ENCODE assay signal across 1 cellular context in the genomic region with DNA sequence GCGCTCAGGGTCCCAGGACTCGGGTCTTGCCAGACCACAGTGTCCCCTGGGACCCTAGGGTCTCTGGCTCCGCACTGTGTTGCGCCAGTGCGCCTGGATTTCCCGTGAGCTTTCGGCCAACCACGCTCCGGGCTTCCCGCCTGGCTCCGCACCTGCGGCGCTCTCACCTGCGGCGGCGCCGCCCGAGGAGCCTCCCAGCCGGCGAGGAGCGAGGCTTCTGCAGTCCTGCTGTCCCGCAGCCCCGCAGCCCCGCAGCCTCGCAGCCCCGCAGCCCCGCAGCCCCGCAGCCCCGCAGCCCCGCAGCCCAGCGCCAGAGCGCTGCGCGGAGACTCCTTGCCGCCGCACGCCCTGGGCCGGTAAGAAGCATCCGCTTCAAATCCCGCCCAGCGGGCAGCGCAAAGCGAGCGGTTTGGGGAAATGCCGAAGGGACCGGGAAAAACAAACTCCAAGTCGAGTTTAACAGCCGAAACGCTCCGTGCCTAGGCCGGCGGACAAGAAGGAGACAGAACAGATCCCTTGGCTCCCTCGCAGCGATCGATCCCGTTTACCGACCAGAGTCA.
A peak's percentile ranks its signal among the peaks of the same experiment; 100 is the strongest.
TF ChIP-seq lines count a peak whose summit lies in the region.

No MANE protein-coding gene starts in this region.

TF ChIP-seq in K562, 482 proteins besides CTCF, POLR2A, EP300 and RAD21 (continued from another document):
- peak; percentile 98 for TF ChIP-seq ZBTB33 (CRISPR knock-in tag; IDR thresholded peaks at IDR 0.05)
